ENCODE assay signal across 1 cellular context in the genomic region with DNA sequence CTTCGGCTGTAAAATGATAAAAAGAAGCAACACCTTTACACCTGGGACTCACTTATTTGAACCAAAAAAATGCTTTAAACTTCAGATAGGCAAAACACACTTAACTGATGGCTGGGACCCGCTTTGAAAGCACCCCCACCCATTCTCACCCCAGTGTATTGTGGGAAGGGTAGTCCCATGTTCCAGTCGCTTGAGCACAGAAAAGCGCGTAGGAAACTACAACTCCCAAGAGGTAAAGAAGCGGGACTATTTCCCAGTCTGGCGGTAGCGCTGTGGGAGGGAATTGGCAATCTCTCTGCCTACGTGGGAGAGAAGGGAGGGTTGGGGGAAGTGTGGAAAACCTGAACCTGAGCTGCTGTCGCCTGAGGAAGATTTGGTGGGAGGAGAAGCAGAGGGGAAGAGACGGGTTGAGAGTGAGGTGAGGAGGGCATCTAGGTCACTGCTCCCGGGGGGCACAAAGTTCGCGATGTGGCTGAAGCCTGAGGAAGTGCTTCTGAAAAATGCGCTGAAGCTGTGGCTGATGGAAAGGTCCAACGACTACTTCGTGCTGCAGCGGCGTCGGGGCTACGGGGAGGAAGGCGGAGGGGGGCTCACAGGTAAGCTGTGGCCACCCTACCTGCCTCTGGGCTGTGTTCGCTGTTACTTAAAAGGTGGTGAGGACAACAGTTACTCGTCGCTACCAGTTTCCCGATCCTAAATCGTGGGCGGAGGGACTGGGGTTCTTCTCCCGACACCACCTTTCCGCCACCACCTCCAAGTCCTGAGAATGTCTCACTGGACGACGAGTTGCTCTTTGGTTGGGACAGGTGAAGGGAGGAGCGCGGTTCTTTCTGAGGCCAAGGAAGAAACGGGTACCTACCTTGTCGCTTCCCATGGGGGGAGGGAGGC.
A peak's percentile ranks its signal among the peaks of the same experiment; 100 is the strongest.
TF ChIP-seq lines count a peak whose summit lies in the region.

Gene TBC1D8B (plus strand): TSS at position 286 of the 888 bp plus-strand sequence. CDS start 181 bp downstream, at position 467.

TF ChIP-seq in HEK293, 187 proteins besides CTCF, POLR2A, EP300 and RAD21 (continued from another document):
- peak; percentile 58 for TF ChIP-seq ZNF580 (tag by site-specific recombination; IDR thresholded peaks at IDR 0.05)
- TF ChIP-seq, protein P1, sequence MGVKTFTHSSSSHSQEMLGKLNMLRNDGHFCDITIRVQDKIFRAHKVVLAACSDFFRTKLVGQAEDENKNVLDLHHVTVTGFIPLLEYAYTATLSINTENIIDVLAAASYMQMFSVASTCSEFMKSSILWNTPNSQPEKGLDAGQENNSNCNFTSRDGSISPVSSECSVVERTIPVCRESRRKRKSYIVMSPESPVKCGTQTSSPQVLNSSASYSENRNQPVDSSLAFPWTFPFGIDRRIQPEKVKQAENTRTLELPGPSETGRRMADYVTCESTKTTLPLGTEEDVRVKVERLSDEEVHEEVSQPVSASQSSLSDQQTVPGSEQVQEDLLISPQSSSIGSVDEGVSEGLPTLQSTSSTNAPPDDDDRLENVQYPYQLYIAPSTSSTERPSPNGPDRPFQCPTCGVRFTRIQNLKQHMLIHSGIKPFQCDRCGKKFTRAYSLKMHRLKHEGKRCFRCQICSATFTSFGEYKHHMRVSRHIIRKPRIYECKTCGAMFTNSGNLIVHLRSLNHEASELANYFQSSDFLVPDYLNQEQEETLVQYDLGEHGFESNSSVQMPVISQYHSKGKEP (tag by site-specific recombination; IDR thresholded peaks at IDR 0.05): no peak
- TF ChIP-seq ZNF184 (tag by site-specific recombination; IDR thresholded peaks at IDR 0.05): no peak
- TF ChIP-seq ZNF391 (tag by site-specific recombination; IDR thresholded peaks at IDR 0.05; ENCODE audit: borderline replicate concordance, low read depth): no peak
- TF ChIP-seq MYNN (tag by site-specific recombination; IDR thresholded peaks at IDR 0.05; ENCODE audit: borderline replicate concordance): no peak
- TF ChIP-seq ZNF623 (tag by site-specific recombination; IDR thresholded peaks at IDR 0.05): no peak
- no peak for TF ChIP-seq ZNF843 (tag by site-specific recombination; IDR thresholded peaks at IDR 0.05)
- TF ChIP-seq OSR2 (tag by site-specific recombination; IDR thresholded peaks at IDR 0.05): peak; percentile 33; the same call in 1 of the 2 replicates
- no peak for TF ChIP-seq KLF1 (tag by site-specific recombination; IDR thresholded peaks at IDR 0.05)
- no peak for TF ChIP-seq ZNF112 (tag by site-specific recombination; IDR thresholded peaks at IDR 0.05)
- no peak for TF ChIP-seq ZNF837 (tag by site-specific recombination; IDR thresholded peaks at IDR 0.05)
- no peak for TF ChIP-seq KLF9 (tag by site-specific recombination; IDR thresholded peaks at IDR 0.05; ENCODE audit: low read depth)
- 0 out of 2 replicates have a peak, but pooled peaks have one; percentile 12 for TF ChIP-seq ZNF629 (tag by site-specific recombination; IDR thresholded peaks at IDR 0.05)
- TF ChIP-seq RBAK (tag by site-specific recombination; IDR thresholded peaks at IDR 0.05): no peak
- TF ChIP-seq KLF16 (tag by site-specific recombination; IDR thresholded peaks at IDR 0.05): no peak
- 0 out of 2 replicates have a peak, but pooled peaks have one; percentile 34 for TF ChIP-seq SP7 (tag by site-specific recombination; IDR thresholded peaks at IDR 0.05)
- TF ChIP-seq ZNF280C (tag by site-specific recombination; IDR thresholded peaks at IDR 0.05): no peak
